1 cellular context compared by ENCODE assay signal in the genomic region with DNA sequence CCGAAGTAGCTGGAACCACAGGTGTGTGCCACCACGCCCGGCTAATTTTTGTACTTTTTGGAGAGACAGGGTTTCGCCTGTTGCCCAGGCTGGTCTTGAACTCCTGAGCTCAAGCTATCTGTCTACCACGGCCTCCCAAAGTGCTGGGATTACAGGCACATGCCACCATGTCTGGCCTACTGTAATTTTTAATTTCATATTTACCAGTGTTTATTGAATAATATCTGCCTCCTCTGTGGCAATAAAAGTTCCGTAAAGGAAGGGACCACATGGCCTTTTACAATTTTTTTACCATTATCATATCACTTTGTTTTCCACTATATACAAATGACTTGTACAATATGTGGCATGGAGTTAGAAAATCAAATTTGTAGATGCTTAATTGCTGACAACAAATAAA.
TF ChIP-seq lines count a peak whose summit lies in the region.

No MANE protein-coding gene starts in this region.

TF ChIP-seq in K562, 482 proteins besides CTCF, POLR2A, EP300 and RAD21 (continued from another document):
- TF ChIP-seq, protein P1, sequence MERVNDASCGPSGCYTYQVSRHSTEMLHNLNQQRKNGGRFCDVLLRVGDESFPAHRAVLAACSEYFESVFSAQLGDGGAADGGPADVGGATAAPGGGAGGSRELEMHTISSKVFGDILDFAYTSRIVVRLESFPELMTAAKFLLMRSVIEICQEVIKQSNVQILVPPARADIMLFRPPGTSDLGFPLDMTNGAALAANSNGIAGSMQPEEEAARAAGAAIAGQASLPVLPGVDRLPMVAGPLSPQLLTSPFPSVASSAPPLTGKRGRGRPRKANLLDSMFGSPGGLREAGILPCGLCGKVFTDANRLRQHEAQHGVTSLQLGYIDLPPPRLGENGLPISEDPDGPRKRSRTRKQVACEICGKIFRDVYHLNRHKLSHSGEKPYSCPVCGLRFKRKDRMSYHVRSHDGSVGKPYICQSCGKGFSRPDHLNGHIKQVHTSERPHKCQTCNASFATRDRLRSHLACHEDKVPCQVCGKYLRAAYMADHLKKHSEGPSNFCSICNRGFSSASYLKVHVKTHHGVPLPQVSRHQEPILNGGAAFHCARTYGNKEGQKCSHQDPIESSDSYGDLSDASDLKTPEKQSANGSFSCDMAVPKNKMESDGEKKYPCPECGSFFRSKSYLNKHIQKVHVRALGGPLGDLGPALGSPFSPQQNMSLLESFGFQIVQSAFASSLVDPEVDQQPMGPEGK (CRISPR knock-in tag; IDR thresholded peaks at IDR 0.05; ENCODE audit: borderline replicate concordance), result no peak
TF ChIP-seq in K562: peak in this region for 1.
